Comparison of ENCODE assay signal across 6 cellular contexts in genomic region chr10:112553315-112553714, GRCh38.
"Had no signal": no experiment of that assay in that cellular context is flagged by ENCODE, and none has a peak within 500 bp of the region (broad histone marks: within the 10 kb centered on the region; RNA-seq: fewer than 3 reads in every experiment).

No MANE protein-coding gene starts in this region.

- FAIRE-seq: HTR-8/SVneo had no signal

- H3K27ac ChIP-seq: HL-60, KMS-11 had no signal

- DNase-seq: IMR-90, KBM-7, KG1 had no signal

- H3K4me2 ChIP-seq: KMS-11 had no signal

- H3K9ac ChIP-seq: KMS-11 had no signal
